Comparison of ENCODE assay signal across 8 cellular contexts in genomic region chr17:77440571-77440981, GRCh38.
DNase-seq lines count a peak whose midpoint lies in the region; ATAC-seq and TF ChIP-seq lines count a peak whose summit lies in the region.

No MANE protein-coding gene starts in this region.

- H3K4me3 ChIP-seq in breast epithelium: no peak overlapping the region
- no peak overlapping the region for H3K4me3 ChIP-seq in mammary epithelial cell (replicated peaks in 1 of 3; ENCODE audit: insufficient read depth in 1 of 3, low read depth in 2 of 3, low read length in 3 of 3)
- H3K4me3 ChIP-seq in left lung: no peak overlapping the region
- H3K4me3 ChIP-seq in tibial nerve: no peak overlapping the region

- no peak for DNase-seq in breast epithelium (ENCODE audit: low spot score in 2 of 2)
- DNase-seq in mammary epithelial cell: no peak
- DNase-seq in T-helper 17 cell: no peak
- DNase-seq in left lung: no peak
- no peak for DNase-seq in tibial nerve (ENCODE audit: low spot score in 2 of 2)
- DNase-seq in stimulated activated CD4-positive, alpha-beta T cell treated with anti-CD3 and anti-CD28 coated beads, Interleukin-2, amount 100 ng/mL, for 48 hours: no peak

- TF ChIP-seq POLR2A in breast epithelium (IDR thresholded peaks at IDR 0.05): no peak
- TF ChIP-seq POLR2A in tibial nerve (IDR thresholded peaks at IDR 0.05): no peak

- no peaks in the 10 kb centered on the region for H3K27me3 Mint-ChIP-seq in T-helper 17 cell

- peak overlapping the region; percentile 86 for H3K4me3 Mint-ChIP-seq in T-helper 17 cell

- TF ChIP-seq EP300 in tibial nerve (IDR thresholded peaks at IDR 0.05): no peak

- H2AFZ ChIP-seq in mammary epithelial cell (ENCODE audit: low read depth, low read length): no peak overlapping the region

- CTCF ChIA-PET in mammary epithelial cell (lab: Charles Lee; ENCODE audit: low non-redundant PET): no interaction called here

- H3K36me3 ChIP-seq in breast epithelium (no peaks in the 10 kb centered on the region), mammary epithelial cell (ENCODE audit: insufficient read depth, low read length) (peaks cover 2% of the 10 kb centered on the region), left lung (peaks cover 0 to 2% of the 10 kb centered on the region in 2 donors), tibial nerve (no peaks in the 10 kb centered on the region)

- H3K79me2 ChIP-seq in mammary epithelial cell (ENCODE audit: insufficient read depth, low read length): peaks cover 95% of the 10 kb centered on the region

- TF ChIP-seq CTCF in breast epithelium (IDR thresholded peaks at IDR 0.05): no peak
- no peak for TF ChIP-seq CTCF in mammary epithelial cell (conservative IDR thresholded peaks at IDR 0.05 in 1 of 2, IDR thresholded peaks at IDR 0.05 in 1 of 2; ENCODE audit: extremely low read depth in 1 of 2, insufficient read depth in 1 of 2, low read depth in 1 of 2, low read length in 2 of 2)
- no peak for TF ChIP-seq CTCF in left lung (IDR thresholded peaks at IDR 0.05)
- TF ChIP-seq CTCF in tibial nerve (IDR thresholded peaks at IDR 0.05): no peak

- no peak overlapping the region for H3K9ac ChIP-seq in mammary epithelial cell (ENCODE audit: insufficient read depth, low read length)

- no peaks in the 10 kb centered on the region for H3K27me3 ChIP-seq in breast epithelium
- no peaks in the 10 kb centered on the region for H3K27me3 ChIP-seq in mammary epithelial cell (ENCODE audit: insufficient read depth, low read length)
- H3K27me3 ChIP-seq in left lung: no peaks in the 10 kb centered on the region
- no peaks in the 10 kb centered on the region for H3K27me3 ChIP-seq in tibial nerve

- peak overlapping the region; percentile 99 for H3K27ac Mint-ChIP-seq in T-helper 17 cell

- 96% methylated on average over 9 of the region's 12 CpGs for WGBS in mammary epithelial cell (ENCODE audit: low coverage, missing lambda C conversion rate)
- 59 to 72% methylated on average over 12 of the region's 12 CpGs for WGBS in tibial nerve, 2 donors

- in situ Hi-C loops in mammary epithelial cell (cut with MboI; ENCODE audit: low sequenced_read_pairs in 2 of 2): no loop called here

- no peak for ATAC-seq in T-helper 17 cell
- ATAC-seq in left lung: no peak
- ATAC-seq in GM18498 (IDR thresholded peaks at IDR 0.05; ENCODE audit: unreplicated experiment): no peak
- no peak for ATAC-seq in HG02970 (IDR thresholded peaks at IDR 0.05; ENCODE audit: low FRiP score, unreplicated experiment)

- no peak overlapping the region for H3K4me2 ChIP-seq in mammary epithelial cell (ENCODE audit: insufficient read depth, low read depth, low read length)

- H3K27ac ChIP-seq in breast epithelium: peak overlapping the region; percentile 54 to 80
- no peak overlapping the region for H3K27ac ChIP-seq in mammary epithelial cell (ENCODE audit: insufficient read depth, low read depth, low read length)
- peak overlapping the region; percentile 53 to 79 for H3K27ac ChIP-seq in left lung
- peak overlapping the region; percentile 48 to 87 (median 76) for H3K27ac ChIP-seq in tibial nerve

- H3K9me3 ChIP-seq in breast epithelium: no peaks in the 10 kb centered on the region
- H3K9me3 ChIP-seq in mammary epithelial cell (replicated peaks; ENCODE audit: insufficient read depth, low read length): no peaks in the 10 kb centered on the region
- H3K9me3 ChIP-seq in T-helper 17 cell (ENCODE audit: control insufficient read depth, low read length, poor library complexity, severe bottlenecking): no peaks in the 10 kb centered on the region
- H3K9me3 ChIP-seq in left lung: no peaks in the 10 kb centered on the region
- no peaks in the 10 kb centered on the region for H3K9me3 ChIP-seq in tibial nerve

- dilution Hi-C loops in mammary epithelial cell (cut with HindIII; ENCODE audit: low sequenced_read_pairs): no loop called here

- H3K36me3 Mint-ChIP-seq in T-helper 17 cell (ENCODE audit: low read depth): no peaks in the 10 kb centered on the region

- H4K20me1 ChIP-seq in mammary epithelial cell (ENCODE audit: insufficient read depth, low read length): peaks cover 10% of the 10 kb centered on the region

- H3K4me1 Mint-ChIP-seq in T-helper 17 cell: peaks cover 80% of the 10 kb centered on the region

- peaks cover 34 to 37% of the 10 kb centered on the region in 2 donors for H3K4me1 ChIP-seq in breast epithelium
- H3K4me1 ChIP-seq in mammary epithelial cell (ENCODE audit: insufficient read depth, low read length): peaks cover 16% of the 10 kb centered on the region
- H3K4me1 ChIP-seq in left lung: peaks cover 55 to 100% of the 10 kb centered on the region in 2 donors
- peaks cover 7 to 98% (median 89%) of the 10 kb centered on the region in 4 donors for H3K4me1 ChIP-seq in tibial nerve

- intact Hi-C loops in breast epithelium (cut with DNase I; ENCODE audit: low total_unique reads) (no loop called here), mammary epithelial cell (cut with micrococcal nuclease) (no loop called here), left lung (cut with DNase I) (no loop called here)

- BruUV-seq in mammary epithelial cell (replicated peaks; lab: Mats Ljungman, UMichigan): no TSS peak
